Comparison of ENCODE assay signal across 13 cellular contexts in the genomic region with DNA sequence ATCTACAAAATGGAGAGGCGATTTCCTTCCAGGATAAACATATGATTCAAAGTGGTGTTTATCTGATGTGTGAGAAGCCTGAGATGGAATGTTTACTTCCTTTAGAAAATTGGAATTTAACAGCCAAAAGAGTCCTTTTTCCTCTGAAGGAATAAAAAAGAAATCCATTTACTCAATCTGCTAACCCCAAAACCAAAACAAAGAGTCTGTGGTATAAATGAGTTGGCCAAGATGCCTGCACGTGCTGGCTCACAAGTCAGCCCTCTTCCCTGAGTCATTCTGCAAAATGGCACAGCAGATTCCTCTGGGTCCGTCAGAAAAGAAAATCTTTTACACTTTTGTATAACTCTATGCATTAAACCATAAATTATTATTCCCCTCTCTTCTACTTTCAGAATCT.
DNase-seq lines count a peak whose midpoint lies in the region; FAIRE-seq and TF ChIP-seq lines count a peak whose summit lies in the region.
"Had no signal": no experiment of that assay in that cellular context is flagged by ENCODE, and none has a peak within 500 bp of the region (broad histone marks: within the 10 kb centered on the region; RNA-seq: fewer than 3 reads in every experiment).

No MANE protein-coding gene starts in this region.

- no peak overlapping the region for H4K91ac ChIP-seq in mesenchymal stem cell (ENCODE audit: low read length)

- peak overlapping the region; percentile 74 for H4K8ac ChIP-seq in mesenchymal stem cell (ENCODE audit: low read length)

- no peak overlapping the region for H3K23ac ChIP-seq in mesenchymal stem cell (ENCODE audit: low read length in 2 of 2)

- H3K9me3 ChIP-seq in AG04450 (ENCODE audit: control insufficient read depth, insufficient read depth, low read length) (no peaks in the 10 kb centered on the region), mesenchymal stem cell (ENCODE audit: control insufficient read depth, low read length) (no peaks in the 10 kb centered on the region), esophagus muscularis mucosa (peaks cover 0 to 3% (median 0%) of the 10 kb centered on the region in 4 donors)

- intact Hi-C loops in esophagus muscularis mucosa (cut with DNase I): no loop called here

- DNase-seq in AG04450 (ENCODE audit: low read depth, low spot score) (peak; percentile 73), GM12892 (ENCODE audit: insufficient read length) (no peak), amniotic epithelial cell (ENCODE audit: low read depth) (peak; percentile 26), mesenchymal stem cell (peak; percentile 90), HT-29 (ENCODE audit: low spot score) (no peak), dermis blood vessel endothelial cell (no peak), esophagus muscularis mucosa (ENCODE audit: extremely low spot score) (no peak), COR-L47 (lab: John Stamatoyannopoulos, UW) (no peak)
- DNase-seq: GDM1; NCI-H2081 treated with DMSO at 0.1 percent for 48 hours; NK-92 treated with Interleukin-12 subunit alpha and Interleukin-12 subunit beta, amount 100 ng/mL, for 24 hours; retina had no signal

- no peak for TF ChIP-seq POLR2A in GM12892 (IDR thresholded peaks at IDR 0.05; ENCODE audit: low read depth, low read length)
- no peak for TF ChIP-seq POLR2A in esophagus muscularis mucosa (IDR thresholded peaks at IDR 0.05; ENCODE audit: low read depth)

- TF ChIP-seq CTCF in AG04450 (IDR thresholded peaks at IDR 0.05; ENCODE audit: low read depth, low read length): no peak
- TF ChIP-seq CTCF in esophagus muscularis mucosa (IDR thresholded peaks at IDR 0.05): no peak

- H3K4me1 ChIP-seq in mesenchymal stem cell (ENCODE audit: control insufficient read depth, insufficient read depth, low read depth, low read length): peaks cover 1% of the 10 kb centered on the region
- peaks cover 10 to 37% (median 17%) of the 10 kb centered on the region in 4 donors for H3K4me1 ChIP-seq in esophagus muscularis mucosa

- no peak overlapping the region for H3K4me3 ChIP-seq in AG04450 (ENCODE audit: low read depth, low read length)
- no peak overlapping the region for H3K4me3 ChIP-seq in mesenchymal stem cell (ENCODE audit: insufficient read depth in 1 of 2, low read depth in 1 of 2, low read length in 2 of 2)
- no peak overlapping the region for H3K4me3 ChIP-seq in esophagus muscularis mucosa

- no peak overlapping the region for H2AK5ac ChIP-seq in mesenchymal stem cell (ENCODE audit: low read length, severe bottlenecking)

- 5% methylated on average over 2 of the region's 3 CpGs for WGBS in mesenchymal stem cell
- WGBS in esophagus muscularis mucosa: 35% methylated on average over 3 of the region's 3 CpGs

- peak overlapping the region in 1 of 2 experiments; percentile 95 for H3K4ac ChIP-seq in mesenchymal stem cell (ENCODE audit: low read depth in 1 of 2, low read length in 2 of 2)

- H3K9ac ChIP-seq in mesenchymal stem cell (ENCODE audit: low read length): peak overlapping the region; percentile 61

- no peak overlapping the region for H2AFZ ChIP-seq in mesenchymal stem cell (ENCODE audit: low read depth, low read length)

- TF ChIP-seq EP300 in esophagus muscularis mucosa (IDR thresholded peaks at IDR 0.05): no peak

- H3K36me3 ChIP-seq in mesenchymal stem cell (ENCODE audit: control insufficient read depth in 1 of 2, insufficient read depth in 2 of 2, low read depth in 1 of 2, low read length in 2 of 2): peaks cover 0 to 8% of the 10 kb centered on the region in 2 experiments
- H3K36me3 ChIP-seq in esophagus muscularis mucosa: no peaks in the 10 kb centered on the region

- no peak overlapping the region for H2BK15ac ChIP-seq in mesenchymal stem cell (ENCODE audit: low read depth, poor library complexity, severe bottlenecking)

- H3K14ac ChIP-seq in mesenchymal stem cell (ENCODE audit: low read length in 2 of 2): no peak overlapping the region

- no peaks in the 10 kb centered on the region for H3K27me3 ChIP-seq in AG04450 (ENCODE audit: control insufficient read depth, insufficient read depth, low read length)
- peaks cover 0 to 3% of the 10 kb centered on the region in 2 experiments for H3K27me3 ChIP-seq in mesenchymal stem cell (ENCODE audit: control insufficient read depth in 1 of 2, insufficient read depth in 1 of 2, low read length in 2 of 2)
- no peaks in the 10 kb centered on the region for H3K27me3 ChIP-seq in esophagus muscularis mucosa

- no peak overlapping the region for H3K4me2 ChIP-seq in mesenchymal stem cell (ENCODE audit: low read length, poor library complexity, severe bottlenecking)

- H3K18ac ChIP-seq in mesenchymal stem cell (ENCODE audit: low read depth in 1 of 2, low read length in 2 of 2): peak overlapping the region in 1 of 2 experiments; percentile 95

- peak overlapping the region in 1 of 2 experiments; percentile 98 for H2BK12ac ChIP-seq in mesenchymal stem cell (ENCODE audit: low read length in 2 of 2)

- H2BK5ac ChIP-seq in mesenchymal stem cell (ENCODE audit: low read depth, low read length, poor library complexity, severe bottlenecking): no peak overlapping the region

- no peaks in the 10 kb centered on the region for H3K79me1 ChIP-seq in mesenchymal stem cell (replicated peaks; ENCODE audit: low read length, poor library complexity, severe bottlenecking)

- no peak overlapping the region for H2BK120ac ChIP-seq in mesenchymal stem cell (ENCODE audit: low read depth, low read length)

- CTCF ChIA-PET in AG04450 (lab: Charles Lee): interaction anchor here (0.9 kb wide), 1 partner anchor 93 kb away, joined by 3 read pairs; no protein-coding TSS in a partner anchor

- POLR2A ChIA-PET in AG04450 (lab: Yijun Ruan, JAX): no interaction called here

- FAIRE-seq in GM12892 (lab: Jason Lieb, UNC): peak; percentile 79
- FAIRE-seq: HepG2 had no signal

- H3K27ac ChIP-seq in AG04450 (ENCODE audit: low read depth, low read length) (peak overlapping the region; percentile 59), mesenchymal stem cell (ENCODE audit: low read length, poor library complexity, severe bottlenecking) (no peak overlapping the region), esophagus muscularis mucosa (replicated peaks in 1 of 4) (peak overlapping the region in 1 of 4 donors; percentile 38)

Comparison
In these comparisons a context has a peak if more than half of its experiments do, and no peak if none do; other contexts are left out.
1. DNase-seq: peak in AG04450 (single experiment), amniotic epithelial cell (single experiment) and mesenchymal stem cell (single experiment); none in GM12892 (single experiment), HT-29 (single experiment), dermis blood vessel endothelial cell (single experiment), esophagus muscularis mucosa (single experiment) and COR-L47 (single experiment).